8 cellular contexts compared by ENCODE assay signal in the genomic region with DNA sequence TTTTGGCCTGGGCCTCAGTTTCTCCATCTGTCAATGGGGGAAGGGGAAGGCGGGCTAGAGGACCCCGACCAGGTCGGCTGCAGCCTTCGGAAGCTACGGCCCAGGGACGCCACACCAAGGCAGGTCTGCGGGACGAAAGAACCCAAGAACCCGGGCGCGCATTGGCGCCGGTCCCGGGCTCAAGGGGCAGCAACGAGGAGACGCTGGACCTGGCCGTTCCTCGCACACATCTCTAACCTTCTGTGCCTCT. TPM values are rescaled to one million over a fixed set of nuclear protein-coding genes. Genes with fewer than 3 reads are reported as not detected.
A peak's percentile ranks its signal among the peaks of the same experiment; 100 is the strongest.
DNase-seq lines count a peak whose midpoint lies in the region; ATAC-seq and TF ChIP-seq lines count a peak whose summit lies in the region.

No MANE protein-coding gene starts in this region.

- intact Hi-C loops in activated CD4-positive, alpha-beta T cell treated with anti-CD3 and anti-CD28 coated beads for 36 hours (cut with DNase I, micrococcal nuclease): loop anchor here (1.0 to 5.0 kb wide), 6 partner anchors 73 to 459 kb away; partner anchors contain the start of genes CDC37 (in 1 of the 2), DNMT1 (in 1 of the 2), KEAP1 (in 1 of the 2) and TIMM29 (in 1 of the 2)
- intact Hi-C loops in adrenal gland (cut with DNase I) (loop anchor here in 1 of 2 donors (5.0 kb wide), 1 partner anchor 44 kb away; no protein-coding TSS in a partner anchor), left colon (cut with DNase I, micrococcal nuclease) (no loop called here)

- H3K27me3 Mint-ChIP-seq in activated CD4-positive, alpha-beta T cell treated with anti-CD3 and anti-CD28 coated beads for 36 hours: no peaks in the 10 kb centered on the region

- H3K36me3 Mint-ChIP-seq in activated CD4-positive, alpha-beta T cell treated with anti-CD3 and anti-CD28 coated beads for 36 hours (ENCODE audit: low read depth): peaks cover 40% of the 10 kb centered on the region

- H3K4me1 Mint-ChIP-seq in activated CD4-positive, alpha-beta T cell treated with anti-CD3 and anti-CD28 coated beads for 36 hours: peaks cover 31% of the 10 kb centered on the region

- H3K9me3 Mint-ChIP-seq in activated CD4-positive, alpha-beta T cell treated with anti-CD3 and anti-CD28 coated beads for 36 hours (ENCODE audit: low read depth): no peaks in the 10 kb centered on the region

- 0 to 1% (median 0%) methylated on average over 13 to 18 of the region's 18 CpGs; no CpG with 5 or more reads in 1 of the 4 donors for WGBS in adrenal gland, 4 donors

- H3K9me3 ChIP-seq in adrenal gland (replicated peaks in 1 of 3): no peaks in the 10 kb centered on the region
- H3K9me3 ChIP-seq in thoracic aorta: no peaks in the 10 kb centered on the region

- ATAC-seq in activated CD4-positive, alpha-beta T cell treated with anti-CD3 and anti-CD28 coated beads for 36 hours: no peak
- ATAC-seq in left colon: peak; percentile 18
- no peak for ATAC-seq in thoracic aorta (ENCODE audit: insufficient number of reproducible peaks, low FRiP score, low read depth)
- ATAC-seq in GM21423 (IDR thresholded peaks at IDR 0.05; ENCODE audit: unreplicated experiment): no peak

- DNase-seq in activated CD4-positive, alpha-beta T cell treated with anti-CD3 and anti-CD28 coated beads for 36 hours: no peak
- DNase-seq in activated CD4-positive, alpha-beta T cell treated with anti-CD3 and anti-CD28 coated beads for 4 hours: no peak
- DNase-seq in adrenal gland: no peak
- DNase-seq in left colon: no peak
- no peak for DNase-seq in thoracic aorta (ENCODE audit: low spot score)
- no peak for DNase-seq in HEK293T (ENCODE audit: extremely low spot score)
- DNase-seq in Kasumi-1 (lab: John Stamatoyannopoulos, UW): no peak

- peak overlapping the region; percentile 86 for H3K4me3 Mint-ChIP-seq in activated CD4-positive, alpha-beta T cell treated with anti-CD3 and anti-CD28 coated beads for 36 hours

- TF ChIP-seq CTCF in adrenal gland (IDR thresholded peaks at IDR 0.05): no peak
- no peak for TF ChIP-seq CTCF in thoracic aorta (IDR thresholded peaks at IDR 0.05)

- H3K4me3 ChIP-seq in adrenal gland (peak overlapping the region; percentile 84 to 98 (median 91)), thoracic aorta (peak overlapping the region; percentile 83)

- H3K27ac ChIP-seq in adrenal gland: peak overlapping the region; percentile 98 to 100 (median 99)
- H3K27ac ChIP-seq in thoracic aorta: peak overlapping the region; percentile 96 to 100

- no peaks in the 10 kb centered on the region for H3K27me3 ChIP-seq in adrenal gland
- no peaks in the 10 kb centered on the region for H3K27me3 ChIP-seq in thoracic aorta (replicated peaks; ENCODE audit: insufficient read depth)

- H3K4me1 ChIP-seq in adrenal gland (replicated peaks in 1 of 2) (peaks cover 26 to 47% of the 10 kb centered on the region in 2 donors), thoracic aorta (ENCODE audit: control insufficient read depth in 1 of 2, low read depth in 2 of 2) (peaks cover 21 to 44% of the 10 kb centered on the region in 2 donors)

- TF ChIP-seq POLR2A in adrenal gland (IDR thresholded peaks at IDR 0.05): no peak

- CTCF ChIA-PET in activated CD4-positive, alpha-beta T cell treated with anti-CD3 and anti-CD28 coated beads for 36 hours (lab: Charles Lee): interaction anchor here (1.1 to 13.4 kb wide), 2 partner anchors 49 to 73 kb away, joined by 10 to 239 read pairs; partner anchors contain the start of gene QTRT1
- CTCF ChIA-PET in HEK293T (lab: Yijun Ruan, JAX): no interaction called here

- no peaks in the 10 kb centered on the region for H3K36me3 ChIP-seq in adrenal gland (replicated peaks in 1 of 2)
- H3K36me3 ChIP-seq in thoracic aorta: no peaks in the 10 kb centered on the region

- H3K27ac Mint-ChIP-seq in activated CD4-positive, alpha-beta T cell treated with anti-CD3 and anti-CD28 coated beads for 36 hours: peak overlapping the region; percentile 97

- POLR2A ChIA-PET in activated CD4-positive, alpha-beta T cell treated with anti-CD3 and anti-CD28 coated beads for 36 hours (lab: Charles Lee): interaction anchor here (0.5 to 0.7 kb wide), 3 partner anchors 10 to 697 kb away, joined by 3 to 8 read pairs (median 3); no protein-coding TSS in a partner anchor
- POLR2A ChIA-PET in HEK293T (lab: Yijun Ruan, JAX): interaction anchor here (0.7 to 0.9 kb wide), 2 partner anchors 42 to 72 kb away, joined by 3 to 5 read pairs; no protein-coding TSS in a partner anchor

TF ChIP-seq in HEK293T, 16 proteins besides CTCF, POLR2A, EP300 and RAD21:
- TF ChIP-seq SUZ12 (IDR thresholded peaks at IDR 0.05): no peak
- no peak for TF ChIP-seq FOXA1 (IDR thresholded peaks at IDR 0.05)
- TF ChIP-seq NFRKB (IDR thresholded peaks at IDR 0.05): no peak
- no peak for TF ChIP-seq LEF1 (IDR thresholded peaks at IDR 0.05; ENCODE audit: borderline replicate concordance)
- TF ChIP-seq ZNF384 (IDR thresholded peaks at IDR 0.05): no peak
- no peak for TF ChIP-seq ELF4 (IDR thresholded peaks at IDR 0.05)
- TF ChIP-seq FOXM1 (IDR thresholded peaks at IDR 0.05; ENCODE audit: borderline replicate concordance): no peak
- TF ChIP-seq CTBP1 (IDR thresholded peaks at IDR 0.05; ENCODE audit: borderline replicate concordance): no peak
- TF ChIP-seq, protein P1, sequence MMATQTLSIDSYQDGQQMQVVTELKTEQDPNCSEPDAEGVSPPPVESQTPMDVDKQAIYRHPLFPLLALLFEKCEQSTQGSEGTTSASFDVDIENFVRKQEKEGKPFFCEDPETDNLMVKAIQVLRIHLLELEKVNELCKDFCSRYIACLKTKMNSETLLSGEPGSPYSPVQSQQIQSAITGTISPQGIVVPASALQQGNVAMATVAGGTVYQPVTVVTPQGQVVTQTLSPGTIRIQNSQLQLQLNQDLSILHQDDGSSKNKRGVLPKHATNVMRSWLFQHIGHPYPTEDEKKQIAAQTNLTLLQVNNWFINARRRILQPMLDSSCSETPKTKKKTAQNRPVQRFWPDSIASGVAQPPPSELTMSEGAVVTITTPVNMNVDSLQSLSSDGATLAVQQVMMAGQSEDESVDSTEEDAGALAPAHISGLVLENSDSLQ (IDR thresholded peaks at IDR 0.05): no peak
- no peak for TF ChIP-seq FOXK2 (IDR thresholded peaks at IDR 0.05)
- no peak for TF ChIP-seq BHLHE40 (IDR thresholded peaks at IDR 0.05; ENCODE audit: borderline replicate concordance)
- no peak for TF ChIP-seq L3MBTL2 (conservative IDR thresholded peaks at IDR 0.05)
- TF ChIP-seq ARNT (IDR thresholded peaks at IDR 0.05): no peak
- TF ChIP-seq HDGF (IDR thresholded peaks at IDR 0.05; ENCODE audit: borderline replicate concordance): no peak
- TF ChIP-seq TARDBP (IDR thresholded peaks at IDR 0.05): no peak
- no peak for TF ChIP-seq SP1 (IDR thresholded peaks at IDR 0.05)

RNA-seq across cellular contexts. Expression of gene ILF3, which starts 0.7 kb away (rescaled TPM):
- 100 to 1,000 TPM; 433 to 570 TPM for total RNA-seq in activated CD4-positive, alpha-beta T cell treated with anti-CD3 and anti-CD28 coated beads for 36 hours
- total RNA-seq in adrenal gland (100 to 1,000 TPM in 5 of 8 donors, 10 to 100 TPM in 3; 75.0 to 254 (median 145) TPM), left colon (100 to 1,000 TPM; 129 to 181 TPM), thoracic aorta (100 to 1,000 TPM; 114 to 196 TPM)
- 100 to 1,000 TPM; 192 to 232 (median 219) TPM for polyA plus RNA-seq in adrenal gland

RNA-seq across cellular contexts. Expression of gene SLC44A2, which starts 28.1 kb away (rescaled TPM):
- total RNA-seq in activated CD4-positive, alpha-beta T cell treated with anti-CD3 and anti-CD28 coated beads for 36 hours: 100 to 1,000 TPM in 1 of 2 experiments, 10 to 100 TPM in 1; 80.3 to 105 TPM
- total RNA-seq in adrenal gland (100 to 1,000 TPM in 4 of 8 donors, 10 to 100 TPM in 4; 48.8 to 188 (median 100) TPM), left colon (100 to 1,000 TPM; 124 to 153 TPM), thoracic aorta (100 to 1,000 TPM; 105 to 748 TPM)
- polyA plus RNA-seq in adrenal gland: 10 to 100 TPM; 67.3 to 92.3 (median 68.1) TPM

RNA-seq across cellular contexts. Expression of gene QTRT1, which starts 47.8 kb away (rescaled TPM):
- total RNA-seq in activated CD4-positive, alpha-beta T cell treated with anti-CD3 and anti-CD28 coated beads for 36 hours: 10 to 100 TPM; 51.5 to 52.8 TPM
- total RNA-seq in adrenal gland (10 to 100 TPM; 16.4 to 82.7 (median 44.5) TPM), left colon (10 to 100 TPM; 76.9 to 78.6 TPM), thoracic aorta (10 to 100 TPM; 23.9 to 41.3 TPM)
- polyA plus RNA-seq in adrenal gland: 100 to 1,000 TPM in 2 of 3 donors, 1 to 10 TPM in 1; 8.1 to 466 (median 422) TPM

Comparison
In these comparisons a context has a peak if more than half of its experiments do, and no peak if none do; other contexts are left out.
1. intact Hi-C loops: an anchor here in activated CD4-positive, alpha-beta T cell treated with anti-CD3 and anti-CD28 coated beads for 36 hours (1.0 to 5.0 kb wide); none called in left colon.